Comparison of ENCODE assay signal across 10 cellular contexts in genomic region chr6:42390228-42390934, GRCh38.
A peak's percentile ranks its signal among the peaks of the same experiment; 100 is the strongest.
DNase-seq lines count a peak whose midpoint lies in the region; ATAC-seq, FAIRE-seq and TF ChIP-seq lines count a peak whose summit lies in the region.
"Had no signal": no experiment of that assay in that cellular context is flagged by ENCODE, and none has a peak within 500 bp of the region (broad histone marks: within the 10 kb centered on the region; RNA-seq: fewer than 3 reads in every experiment).

No MANE protein-coding gene starts in this region.

- H3K9me3 ChIP-seq in upper lobe of left lung: no peaks in the 10 kb centered on the region
- H3K9me3 ChIP-seq: A549 had no signal

- WGBS in upper lobe of left lung, 2 donors: 58 to 62% methylated on average over 17 of the region's 17 CpGs

- POLR2A ChIA-PET in activated CD8-positive, alpha-beta T cell treated with anti-CD3 and anti-CD28 coated beads, Interleukin-2, amount 10 ng/mL, durations not matched to agents 7 days and 5 days (lab: Charles Lee): interaction anchor here (0.7 to 4.5 kb wide), 21 partner anchors 9 to 631 kb away, joined by 3 to 29 read pairs (median 4); partner anchors contain the start of gene TRERF1

- H3K27me3 Mint-ChIP-seq in activated CD8-positive, alpha-beta T cell treated with anti-CD3 and anti-CD28 coated beads, Interleukin-2, amount 10 ng/mL, durations not matched to agents 7 days and 5 days (ENCODE audit: low read depth): no peaks in the 10 kb centered on the region

- peak overlapping the region; percentile 31 to 72 (median 54) for H3K27ac ChIP-seq in upper lobe of left lung
- H3K27ac ChIP-seq: A549 had no signal

- TF ChIP-seq POLR2A in upper lobe of left lung (IDR thresholded peaks at IDR 0.05): peak in 1 of 4 donors; percentile 46

- peak overlapping the region; percentile 96 for H3K27ac Mint-ChIP-seq in activated CD8-positive, alpha-beta T cell treated with anti-CD3 and anti-CD28 coated beads, Interleukin-2, amount 10 ng/mL, durations not matched to agents 7 days and 5 days

- DNase-seq in NCI-H510A treated with DMSO at 0.1 percent for 48 hours (lab: John Stamatoyannopoulos, UW): peak; percentile 33
- DNase-seq in NCI-H510A (lab: John Stamatoyannopoulos, UW): no peak
- peak; percentile 68 for DNase-seq in activated CD8-positive, alpha-beta T cell treated with anti-CD3 and anti-CD28 coated beads, Interleukin-2, amount 10 ng/mL, durations not matched to agents 7 days and 5 days
- DNase-seq in mesenteric fat pad (ENCODE audit: low spot score): peak; percentile 43
- no peak for DNase-seq in upper lobe of left lung
- DNase-seq in urothelium cell line (ENCODE audit: low spot score): no peak
- DNase-seq: left ventricle myocardium superior had no signal

- no peaks in the 10 kb centered on the region for H3K27me3 ChIP-seq in upper lobe of left lung

- H3K36me3 Mint-ChIP-seq in activated CD8-positive, alpha-beta T cell treated with anti-CD3 and anti-CD28 coated beads, Interleukin-2, amount 10 ng/mL, durations not matched to agents 7 days and 5 days (ENCODE audit: low read depth): peaks cover 5% of the 10 kb centered on the region

- peak overlapping the region; percentile 69 for H3K4me3 Mint-ChIP-seq in activated CD8-positive, alpha-beta T cell treated with anti-CD3 and anti-CD28 coated beads, Interleukin-2, amount 10 ng/mL, durations not matched to agents 7 days and 5 days

- H3K36me3 ChIP-seq in upper lobe of left lung: no peaks in the 10 kb centered on the region

- no peak overlapping the region for H3K4me3 ChIP-seq in upper lobe of left lung
- H3K4me3 ChIP-seq: A549 had no signal

- no peaks in the 10 kb centered on the region for H3K9me3 Mint-ChIP-seq in activated CD8-positive, alpha-beta T cell treated with anti-CD3 and anti-CD28 coated beads, Interleukin-2, amount 10 ng/mL, durations not matched to agents 7 days and 5 days (ENCODE audit: insufficient read depth)

- CTCF ChIA-PET in activated CD8-positive, alpha-beta T cell treated with anti-CD3 and anti-CD28 coated beads, Interleukin-2, amount 10 ng/mL, durations not matched to agents 7 days and 5 days (lab: Charles Lee): interaction anchor here (0.6 to 7.5 kb wide), 26 partner anchors 8 to 604 kb away, joined by 3 to 52 read pairs (median 6); partner anchors contain the start of genes TOMM6 and TRERF1

- peaks cover 85% of the 10 kb centered on the region for H3K4me1 Mint-ChIP-seq in activated CD8-positive, alpha-beta T cell treated with anti-CD3 and anti-CD28 coated beads, Interleukin-2, amount 10 ng/mL, durations not matched to agents 7 days and 5 days (ENCODE audit: low read depth)

- peaks cover 0 to 8% (median 0%) of the 10 kb centered on the region in 4 donors for H3K4me1 ChIP-seq in upper lobe of left lung

- no peak for FAIRE-seq in urothelium cell line (lab: Jason Lieb, UNC)
- FAIRE-seq: A549 had no signal

- no peak for TF ChIP-seq CTCF in upper lobe of left lung (IDR thresholded peaks at IDR 0.05)

- no peak for TF ChIP-seq EP300 in upper lobe of left lung (IDR thresholded peaks at IDR 0.05)

- ATAC-seq in activated CD8-positive, alpha-beta T cell treated with anti-CD3 and anti-CD28 coated beads, Interleukin-2, amount 10 ng/mL, durations not matched to agents 7 days and 5 days: peak; percentile 79
- peak in 1 of 2 donors; percentile 9 for ATAC-seq in upper lobe of left lung (ENCODE audit: low FRiP score in 2 of 2)
- no peak for ATAC-seq in GM19023 (IDR thresholded peaks at IDR 0.05; ENCODE audit: unreplicated experiment)
- ATAC-seq in HG03139 (IDR thresholded peaks at IDR 0.05; ENCODE audit: unreplicated experiment): no peak
- ATAC-seq: A549, left ventricle myocardium superior had no signal

Comparison
In these comparisons a context has a peak if more than half of its experiments do, and no peak if none do; other contexts are left out.
1. DNase-seq: peak in NCI-H510A treated with DMSO at 0.1 percent for 48 hours (single experiment), activated CD8-positive, alpha-beta T cell treated with anti-CD3 and anti-CD28 coated beads, Interleukin-2, amount 10 ng/mL, durations not matched to agents 7 days and 5 days (single experiment) and mesenteric fat pad (single experiment); none in NCI-H510A (single experiment), upper lobe of left lung (0 of 2) and urothelium cell line (single experiment).